11 cellular contexts compared by ENCODE assay signal in genomic region chr16:2835638-2836493, GRCh38. TPM values are rescaled to one million over a fixed set of nuclear protein-coding genes. Genes with fewer than 3 reads are reported as not detected.
DNase-seq lines count a peak whose midpoint lies in the region; ATAC-seq and TF ChIP-seq lines count a peak whose summit lies in the region.
"Had no signal": no experiment of that assay in that cellular context is flagged by ENCODE, and none has a peak within 500 bp of the region (broad histone marks: within the 10 kb centered on the region; RNA-seq: fewer than 3 reads in every experiment).

No MANE protein-coding gene starts in this region.

- WGBS in testis, 2 donors = 65 to 66% methylated on average over 21 to 22 of the region's 22 CpGs

- peak overlapping the region; percentile 59 for H3K9ac ChIP-seq in mucosa of stomach (ENCODE audit: low read length)

- DNase-seq in LHCN-M2 (ENCODE audit: low read depth) (peak; percentile 98), dermis blood vessel endothelial cell (peak; percentile 83), testis (no peak), retina (no peak)
- DNase-seq in activated CD4-positive, alpha-beta T cell treated with anti-CD3 and anti-CD28 coated beads, Interleukin-2, amount 50 U/mL, for 4 hours = no peak
- DNase-seq: central memory CD4-positive, alpha-beta T cell; nucleus accumbens had no signal

- H3K27ac ChIP-seq in C4-2B = peak overlapping the region; percentile 17; the same call in 1 of the 2 replicates
- no peak overlapping the region for H3K27ac ChIP-seq in testis
- H3K27ac ChIP-seq: vagina had no signal

- H3K4me1 ChIP-seq in mucosa of stomach (ENCODE audit: control insufficient read depth, insufficient read depth, low read length) = peaks cover 37% of the 10 kb centered on the region
- H3K4me1 ChIP-seq in testis = no peaks in the 10 kb centered on the region

- intact Hi-C loops in testis (cut with DNase I; ENCODE audit: low total_unique reads) = no loop called here

- no peaks in the 10 kb centered on the region for H3K9me3 ChIP-seq in mucosa of stomach (ENCODE audit: control insufficient read depth, low read length)
- H3K9me3 ChIP-seq in testis = no peaks in the 10 kb centered on the region
- H3K9me3 ChIP-seq: vagina had no signal

- H3K4me3 ChIP-seq in mucosa of stomach (ENCODE audit: low read length) (peak overlapping the region; percentile 7), testis (no peak overlapping the region)
- H3K4me3 ChIP-seq: vagina had no signal

- H3K36me3 ChIP-seq in mucosa of stomach (ENCODE audit: control insufficient read depth, insufficient read depth, low read length) (no peaks in the 10 kb centered on the region), testis (ENCODE audit: low read depth, missing control alignments) (no peaks in the 10 kb centered on the region)
- H3K36me3 ChIP-seq: vagina had no signal

- H3K27me3 ChIP-seq in mucosa of stomach (ENCODE audit: control insufficient read depth, insufficient read depth, low read length) = no peaks in the 10 kb centered on the region
- H3K27me3 ChIP-seq in testis = no peaks in the 10 kb centered on the region
- H3K27me3 ChIP-seq: vagina had no signal

- no peak for TF ChIP-seq POLR2A in testis (IDR thresholded peaks at IDR 0.05)

- ATAC-seq in GM21423 (IDR thresholded peaks at IDR 0.05; ENCODE audit: unreplicated experiment) = no peak

- TF ChIP-seq CTCF in C4-2B (conservative IDR thresholded peaks at IDR 0.05) (no peak), testis (IDR thresholded peaks at IDR 0.05) (no peak)

RNA-seq across cellular contexts. Expression of gene ZG16B, which starts 5.8 kb away (rescaled TPM):
- total RNA-seq in LHCN-M2 (2014; rRNA removed) (not detected in 2 replicates), dermis blood vessel endothelial cell (0.19 and 0.68 TPM in 2 replicates), testis (1 to 10 TPM; 1.7 to 3.5 TPM)
- 0.94 TPM for polyA plus RNA-seq in LHCN-M2 (2012)
- 1.8 TPM for polyA plus RNA-seq in testis (ENCODE audit: insufficient read depth, low read depth, low replicate concordance)

RNA-seq across cellular contexts. Expression of gene PRSS21, which starts 18.8 kb away (rescaled TPM):
- total RNA-seq in LHCN-M2 (2014; rRNA removed) = not detected in 2 replicates
- polyA plus RNA-seq in LHCN-M2 (2012) = not detected
- total RNA-seq in dermis blood vessel endothelial cell = 1.0 and 2.1 TPM in 2 replicates
- total RNA-seq in testis = 100 to 1,000 TPM in 1 of 2 donors, 10 to 100 TPM in 1; 62.5 to 130 TPM
- 153 TPM for polyA plus RNA-seq in testis (ENCODE audit: insufficient read depth, low read depth, low replicate concordance)
- total RNA-seq: vagina had no signal

RNA-seq across cellular contexts. Expression of gene PRSS22, which starts 22.1 kb away (rescaled TPM):
- not detected in 2 replicates for total RNA-seq in LHCN-M2 (2014; rRNA removed)
- polyA plus RNA-seq in LHCN-M2 (2012) = not detected
- total RNA-seq in dermis blood vessel endothelial cell = not detected in 2 replicates
- not detected for total RNA-seq in testis
- 0.38 TPM for polyA plus RNA-seq in testis (ENCODE audit: insufficient read depth, low read depth, low replicate concordance)

RNA-seq across cellular contexts. Expression of gene PRSS41, which starts 37.6 kb away (rescaled TPM):
- total RNA-seq in LHCN-M2 (2014; rRNA removed) (not detected in 2 replicates), dermis blood vessel endothelial cell (not detected in 2 replicates), testis (1 to 10 TPM in 1 of 2 donors, under 1 TPM in 1; 0.43 to 2.1 TPM)
- not detected for polyA plus RNA-seq in LHCN-M2 (2012)
- polyA plus RNA-seq in testis (ENCODE audit: insufficient read depth, low read depth, low replicate concordance) = 0.88 TPM
- total RNA-seq: vagina had no signal

RNA-seq across cellular contexts. Expression of gene FLYWCH2, which starts 47.1 kb away (rescaled TPM):
- total RNA-seq in LHCN-M2 (2014; rRNA removed) (70.2 and 79.7 TPM in 2 replicates), dermis blood vessel endothelial cell (36.0 and 72.2 TPM in 2 replicates), testis (10 to 100 TPM; 96.1 to 96.5 TPM)
- 36.7 TPM for polyA plus RNA-seq in LHCN-M2 (2012)
- 42.3 TPM for polyA plus RNA-seq in testis (ENCODE audit: insufficient read depth, low read depth, low replicate concordance)

Comparison
In these comparisons a context has a peak if more than half of its experiments do, and no peak if none do; other contexts are left out.
1. DNase-seq: peak in LHCN-M2 (single experiment) and dermis blood vessel endothelial cell (single experiment); none in testis (single experiment), retina (single experiment) and activated CD4-positive, alpha-beta T cell treated with anti-CD3 and anti-CD28 coated beads, Interleukin-2, amount 50 U/mL, for 4 hours (0 of 2).
2. RNA of gene PRSS21, which starts 18.8 kb away (total RNA-seq): 62.5 to 130 TPM in testis; 1.0 to 2.1 TPM in dermis blood vessel endothelial cell and not detected in LHCN-M2; every median in the first group is over 10 times any median in the second.